In the genomic region with DNA sequence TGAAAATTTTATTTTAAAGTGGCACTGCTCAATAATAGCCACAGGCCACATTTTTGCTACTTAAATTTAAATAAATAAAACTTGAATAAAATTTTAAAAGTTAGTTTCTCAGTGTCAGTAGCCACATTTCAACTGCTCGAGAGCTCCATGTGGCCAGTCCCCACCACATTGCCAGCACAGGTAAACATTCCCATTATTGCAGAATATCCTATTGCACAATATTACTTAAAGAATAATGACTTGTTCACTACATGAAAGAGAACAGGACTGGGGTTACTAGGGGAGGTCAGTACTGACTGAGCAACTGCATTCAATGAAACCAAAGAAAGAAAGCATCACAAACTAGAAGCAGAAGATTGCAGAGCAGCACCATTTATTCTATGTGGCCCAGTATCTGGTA, we compare ENCODE assay signal across 3 cellular contexts.
TF ChIP-seq lines count a peak whose summit lies in the region.

No MANE protein-coding gene starts in this region.

TF ChIP-seq in HepG2, 621 proteins besides CTCF, POLR2A, EP300 and RAD21 (continues in another document):
- TF ChIP-seq, protein P1, sequence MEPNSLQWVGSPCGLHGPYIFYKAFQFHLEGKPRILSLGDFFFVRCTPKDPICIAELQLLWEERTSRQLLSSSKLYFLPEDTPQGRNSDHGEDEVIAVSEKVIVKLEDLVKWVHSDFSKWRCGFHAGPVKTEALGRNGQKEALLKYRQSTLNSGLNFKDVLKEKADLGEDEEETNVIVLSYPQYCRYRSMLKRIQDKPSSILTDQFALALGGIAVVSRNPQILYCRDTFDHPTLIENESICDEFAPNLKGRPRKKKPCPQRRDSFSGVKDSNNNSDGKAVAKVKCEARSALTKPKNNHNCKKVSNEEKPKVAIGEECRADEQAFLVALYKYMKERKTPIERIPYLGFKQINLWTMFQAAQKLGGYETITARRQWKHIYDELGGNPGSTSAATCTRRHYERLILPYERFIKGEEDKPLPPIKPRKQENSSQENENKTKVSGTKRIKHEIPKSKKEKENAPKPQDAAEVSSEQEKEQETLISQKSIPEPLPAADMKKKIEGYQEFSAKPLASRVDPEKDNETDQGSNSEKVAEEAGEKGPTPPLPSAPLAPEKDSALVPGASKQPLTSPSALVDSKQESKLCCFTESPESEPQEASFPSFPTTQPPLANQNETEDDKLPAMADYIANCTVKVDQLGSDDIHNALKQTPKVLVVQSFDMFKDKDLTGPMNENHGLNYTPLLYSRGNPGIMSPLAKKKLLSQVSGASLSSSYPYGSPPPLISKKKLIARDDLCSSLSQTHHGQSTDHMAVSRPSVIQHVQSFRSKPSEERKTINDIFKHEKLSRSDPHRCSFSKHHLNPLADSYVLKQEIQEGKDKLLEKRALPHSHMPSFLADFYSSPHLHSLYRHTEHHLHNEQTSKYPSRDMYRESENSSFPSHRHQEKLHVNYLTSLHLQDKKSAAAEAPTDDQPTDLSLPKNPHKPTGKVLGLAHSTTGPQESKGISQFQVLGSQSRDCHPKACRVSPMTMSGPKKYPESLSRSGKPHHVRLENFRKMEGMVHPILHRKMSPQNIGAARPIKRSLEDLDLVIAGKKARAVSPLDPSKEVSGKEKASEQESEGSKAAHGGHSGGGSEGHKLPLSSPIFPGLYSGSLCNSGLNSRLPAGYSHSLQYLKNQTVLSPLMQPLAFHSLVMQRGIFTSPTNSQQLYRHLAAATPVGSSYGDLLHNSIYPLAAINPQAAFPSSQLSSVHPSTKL (CRISPR knock-in tag; IDR thresholded peaks at IDR 0.05), result peak; percentile 61; the same call in 1 of the 2 replicates
- TF ChIP-seq HMG20A (CRISPR knock-in tag; IDR thresholded peaks at IDR 0.05; ENCODE audit: borderline replicate concordance) (peak; percentile 69; the same call in 1 of the 2 replicates), CEBPG (CRISPR knock-in tag; IDR thresholded peaks at IDR 0.05) (peak; percentile 83), ZNF569 (CRISPR knock-in tag; IDR thresholded peaks at IDR 0.05; ENCODE audit: borderline replicate concordance) (no peak), FOXP1 (IDR thresholded peaks at IDR 0.05) (no peak), FOXP1 (CRISPR knock-in tag; IDR thresholded peaks at IDR 0.05) (peak; percentile 37; the same call in 1 of the 2 replicates), ZNF232 (CRISPR knock-in tag; IDR thresholded peaks at IDR 0.05; ENCODE audit: borderline replicate concordance) (no peak), NCOA2 (CRISPR knock-in tag; IDR thresholded peaks at IDR 0.05) (peak; percentile 29; the same call in 1 of the 2 replicates), DR1 (CRISPR knock-in tag; IDR thresholded peaks at IDR 0.05) (no peak), FOSL2 (CRISPR knock-in tag; IDR thresholded peaks at IDR 0.05) (peak; percentile 16; the same call in 1 of the 2 replicates), TCF7 (IDR thresholded peaks at IDR 0.05; ENCODE audit: low read depth) (peak; percentile 63; the same call in 1 of the 2 replicates), XBP1 (CRISPR knock-in tag; IDR thresholded peaks at IDR 0.05) (no peak), HNRNPH1 (optimal IDR thresholded peaks at IDR 0.05; ENCODE audit: low read depth, low read length) (no peak), ZNF331 (CRISPR knock-in tag; IDR thresholded peaks at IDR 0.05) (peak; percentile 28; the same call in 1 of the 2 replicates), SOX5 (CRISPR knock-in tag; IDR thresholded peaks at IDR 0.05; ENCODE audit: borderline replicate concordance) (peak; percentile 85)
- TF ChIP-seq, protein P2, sequence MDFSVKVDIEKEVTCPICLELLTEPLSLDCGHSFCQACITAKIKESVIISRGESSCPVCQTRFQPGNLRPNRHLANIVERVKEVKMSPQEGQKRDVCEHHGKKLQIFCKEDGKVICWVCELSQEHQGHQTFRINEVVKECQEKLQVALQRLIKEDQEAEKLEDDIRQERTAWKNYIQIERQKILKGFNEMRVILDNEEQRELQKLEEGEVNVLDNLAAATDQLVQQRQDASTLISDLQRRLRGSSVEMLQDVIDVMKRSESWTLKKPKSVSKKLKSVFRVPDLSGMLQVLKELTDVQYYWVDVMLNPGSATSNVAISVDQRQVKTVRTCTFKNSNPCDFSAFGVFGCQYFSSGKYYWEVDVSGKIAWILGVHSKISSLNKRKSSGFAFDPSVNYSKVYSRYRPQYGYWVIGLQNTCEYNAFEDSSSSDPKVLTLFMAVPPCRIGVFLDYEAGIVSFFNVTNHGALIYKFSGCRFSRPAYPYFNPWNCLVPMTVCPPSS (IDR thresholded peaks at IDR 0.05), result no peak
- TF ChIP-seq, protein P3, sequence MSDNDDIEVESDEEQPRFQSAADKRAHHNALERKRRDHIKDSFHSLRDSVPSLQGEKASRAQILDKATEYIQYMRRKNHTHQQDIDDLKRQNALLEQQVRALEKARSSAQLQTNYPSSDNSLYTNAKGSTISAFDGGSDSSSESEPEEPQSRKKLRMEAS (IDR thresholded peaks at IDR 0.05), result peak; percentile 53; the same call in 1 of the 2 replicates

TF ChIP-seq in H1, 55 proteins besides CTCF, POLR2A, EP300 and RAD21:
- TF ChIP-seq CEBPB (IDR thresholded peaks at IDR 0.05; ENCODE audit: low read depth, low read length) (peak; percentile 28; the same call in 1 of the 2 replicates), SUZ12 (IDR thresholded peaks at IDR 0.05; ENCODE audit: low read length) (no peak)
TF ChIP-seq in H1: peak in this region for 1.

TF ChIP-seq in HEK293T, 16 proteins besides CTCF, POLR2A, EP300 and RAD21 (continued from another document):
- no peak for TF ChIP-seq SP1 (IDR thresholded peaks at IDR 0.05)
